8 cellular contexts compared by ENCODE assay signal in the genomic region with DNA sequence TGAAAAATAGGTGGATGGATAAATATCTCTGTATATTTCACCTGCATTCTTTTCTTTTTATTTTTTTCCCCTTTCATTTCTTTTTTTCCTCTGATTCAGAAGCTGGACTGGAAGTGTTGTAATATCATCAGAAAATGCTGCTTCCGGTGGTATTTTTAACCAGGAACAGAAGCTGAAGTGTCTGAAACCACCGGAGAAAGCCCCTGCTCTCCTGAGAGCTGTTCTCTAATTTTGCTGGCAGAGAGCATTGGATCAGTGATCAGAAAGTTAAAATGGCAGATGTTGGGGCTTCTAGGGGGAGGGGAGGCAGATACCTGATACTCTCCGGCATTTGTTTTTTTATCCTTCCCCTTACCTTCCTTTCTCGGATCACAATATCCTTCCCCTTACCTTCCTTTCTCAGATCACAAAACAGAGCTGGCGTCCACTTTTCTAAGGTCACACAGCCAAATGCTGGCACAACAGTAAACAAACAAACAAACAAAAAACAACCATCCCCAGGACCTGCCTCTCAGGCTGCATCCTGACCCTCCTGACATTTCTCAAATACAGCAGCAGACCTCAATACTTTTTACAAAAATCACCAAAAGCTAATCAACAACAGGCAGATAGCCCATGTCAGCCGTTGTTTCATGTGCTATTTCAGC.
DNase-seq lines count a peak whose midpoint lies in the region; ATAC-seq and FAIRE-seq lines count a peak whose summit lies in the region.

No MANE protein-coding gene starts in this region.

- H3K9me3 Mint-ChIP-seq in T-cell = no peaks in the 10 kb centered on the region

- POLR2A ChIA-PET in T-cell (lab: Charles Lee) = interaction anchor here (0.6 to 1.2 kb wide), 4 partner anchors 18 to 127 kb away, joined by 3 to 4 read pairs (median 3); no protein-coding TSS in a partner anchor

- no peaks in the 10 kb centered on the region for H3K27me3 Mint-ChIP-seq in T-cell

- H3K27me3 ChIP-seq in skeletal muscle satellite cell (ENCODE audit: control insufficient read depth, insufficient read depth, low read length) = no peaks in the 10 kb centered on the region

- DNase-seq in T-cell (peak in 1 of 34 experiments; percentile 17), foreskin melanocyte (peak; percentile 18), NCI-H187 treated with DMSO at 0.1 percent for 48 hours (lab: John Stamatoyannopoulos, UW) (no peak)

- peak; percentile 85 for FAIRE-seq in G401.6 (lab: Jason Lieb, UNC)

- peak overlapping the region; percentile 81 for H3K9ac ChIP-seq in skeletal muscle satellite cell (ENCODE audit: low read depth, low read length)

- ATAC-seq in HG03432 (IDR thresholded peaks at IDR 0.05; ENCODE audit: unreplicated experiment) (peak; percentile 45), T-cell (replicated peaks in 1 of 4) (peak in 2 of 4 experiments; percentile 38 to 66), GM19324 (IDR thresholded peaks at IDR 0.05; ENCODE audit: low FRiP score, unreplicated experiment) (no peak), HG03460 (IDR thresholded peaks at IDR 0.05; ENCODE audit: unreplicated experiment) (no peak)

- peaks cover 48 to 50% (median 49%) of the 10 kb centered on the region in 3 donors for H3K4me1 Mint-ChIP-seq in T-cell

- H3K4me2 ChIP-seq in skeletal muscle satellite cell (ENCODE audit: low read length) = peak overlapping the region; percentile 72

- no peak overlapping the region for H3K4me3 ChIP-seq in skeletal muscle satellite cell (ENCODE audit: low read length)

- no peaks in the 10 kb centered on the region for H3K36me3 ChIP-seq in skeletal muscle satellite cell (ENCODE audit: insufficient read depth, low read length)

- CTCF ChIA-PET in T-cell (lab: Charles Lee) = interaction anchor here (0.6 to 1.5 kb wide), 5 partner anchors 34 to 178 kb away, joined by 3 to 10 read pairs (median 4); no protein-coding TSS in a partner anchor

- no peaks in the 10 kb centered on the region for H3K9me3 ChIP-seq in skeletal muscle satellite cell (replicated peaks; ENCODE audit: low read length)

- no peaks in the 10 kb centered on the region for H3K36me3 Mint-ChIP-seq in T-cell

- peak overlapping the region; percentile 85 to 90 for H3K27ac Mint-ChIP-seq in T-cell

- H3K4me3 Mint-ChIP-seq in T-cell = peak overlapping the region; percentile 23 to 63 (median 52)

- H3K4me1 ChIP-seq in skeletal muscle satellite cell (ENCODE audit: control insufficient read depth, insufficient read depth, low read length) = peaks cover 48% of the 10 kb centered on the region
